Comparison of ENCODE assay signal across 17 cellular contexts in genomic region chr15:84659904-84660781, GRCh38. TPM values are rescaled to one million over a fixed set of nuclear protein-coding genes. Genes with fewer than 3 reads are reported as not detected.
DNase-seq lines count a peak whose midpoint lies in the region; ATAC-seq and TF ChIP-seq lines count a peak whose summit lies in the region.
"Had no signal": no experiment of that assay in that cellular context is flagged by ENCODE, and none has a peak within 500 bp of the region (broad histone marks: within the 10 kb centered on the region; RNA-seq: fewer than 3 reads in every experiment).

No MANE protein-coding gene starts in this region.

- intact Hi-C loops in activated B cell treated with CpG ODN at 0.5 μM for 24 hours (cut with micrococcal nuclease) = loop anchor here (10.0 kb wide), 1 partner anchor 385 kb away; no protein-coding TSS in a partner anchor

- H3K27me3 Mint-ChIP-seq in activated B cell treated with CpG ODN at 0.5 μM for 24 hours (no peaks in the 10 kb centered on the region), nephron (ENCODE audit: low read depth) (no peaks in the 10 kb centered on the region)

- no peaks in the 10 kb centered on the region for H3K9me3 Mint-ChIP-seq in activated B cell treated with CpG ODN at 0.5 μM for 24 hours
- H3K9me3 Mint-ChIP-seq in nephron = no peaks in the 10 kb centered on the region

- H3K36me3 Mint-ChIP-seq in activated B cell treated with CpG ODN at 0.5 μM for 24 hours (ENCODE audit: low read depth) (peaks cover 11% of the 10 kb centered on the region), nephron (ENCODE audit: low read depth) (peaks cover 17% of the 10 kb centered on the region)

- peaks cover under 1% of the 10 kb centered on the region; the same call in 1 of the 2 replicates for H3K36me3 ChIP-seq in H7 (replicated peaks; ENCODE audit: control insufficient read depth, insufficient read depth, low read length)
- H3K36me3 ChIP-seq: upper lobe of right lung had no signal

- H3K27me3 ChIP-seq in H7 (ENCODE audit: control insufficient read depth, insufficient read depth, low read length) = peaks cover 10% of the 10 kb centered on the region
- H3K27me3 ChIP-seq: right atrium auricular region, upper lobe of right lung had no signal

- peaks cover 30% of the 10 kb centered on the region for H3K4me1 Mint-ChIP-seq in activated B cell treated with CpG ODN at 0.5 μM for 24 hours
- H3K4me1 Mint-ChIP-seq in nephron = peaks cover 13% of the 10 kb centered on the region

- no peak for TF ChIP-seq CTCF in activated B cell treated with CpG ODN at 0.5 μM for 24 hours (IDR thresholded peaks at IDR 0.05)
- no peak for TF ChIP-seq CTCF in nephron (IDR thresholded peaks at IDR 0.05; ENCODE audit: unreplicated experiment in 3 of 3)

- no peak overlapping the region for H3K4me3 ChIP-seq in H7 (ENCODE audit: insufficient read depth, low read depth, low read length)
- H3K4me3 ChIP-seq: PC-9, right atrium auricular region, upper lobe of right lung had no signal

- CTCF ChIA-PET in activated B cell treated with CpG ODN at 0.5 μM for 24 hours (lab: Charles Lee) = interaction anchor here (0.7 to 1.8 kb wide), 2 partner anchors 19 to 72 kb away, joined by 3 to 6 read pairs; no protein-coding TSS in a partner anchor

- H3K27ac Mint-ChIP-seq in activated B cell treated with CpG ODN at 0.5 μM for 24 hours (peak overlapping the region; percentile 35), nephron (peak overlapping the region in 1 of 3 experiments; percentile 21)

- POLR2A ChIA-PET in activated B cell treated with CpG ODN at 0.5 μM for 24 hours (lab: Charles Lee) = interaction anchor here (0.7 to 2.5 kb wide), 5 partner anchors 29 to 75 kb away, joined by 3 to 21 read pairs (median 6); no protein-coding TSS in a partner anchor

- no peak for ATAC-seq in activated B cell treated with CpG ODN at 0.5 μM for 24 hours (ENCODE audit: low read depth)
- ATAC-seq: activated CD4-positive, CD25-positive, alpha-beta regulatory T cell treated with anti-CD3 and anti-CD28 coated beads, Interleukin-2, amount 50 U/mL, for 24 hours; upper lobe of right lung had no signal

- H3K4me3 Mint-ChIP-seq in activated B cell treated with CpG ODN at 0.5 μM for 24 hours (peak overlapping the region; percentile 41), nephron (peak overlapping the region; percentile 24 to 69 (median 47))

- DNase-seq in activated T-cell treated with anti-CD3 and anti-CD28 coated beads, Interleukin-2, amount 50 U/mL, for 1 hour = peak; percentile 5
- DNase-seq in activated T-cell treated with anti-CD3 and anti-CD28 coated beads for 4 hours (no peak), H7 (peak; percentile 21), activated B cell treated with CpG ODN at 0.5 μM for 24 hours (no peak), NCI-H446 (lab: John Stamatoyannopoulos, UW) (no peak), activated gamma-delta T cell (lab: John Stamatoyannopoulos, UW) (no peak), hypothalamus (lab: John Stamatoyannopoulos, UW) (no peak)
- DNase-seq: ACHN; midbrain; NCI-H2029; NCI-H510A treated with DMSO at 0.1 percent for 48 hours; PC-9; stimulated activated naive CD4-positive, alpha-beta T cell treated with Interleukin-2 at 50 U/mL for 16 hours; upper lobe of right lung had no signal

RNA-seq across cellular contexts. Expression of gene NMB, which starts 2.1 kb away (rescaled TPM):
- 13.5 and 19.4 TPM in 2 replicates for total RNA-seq in H7 (2014; rRNA removed; shearing (Covaris generic))
- total RNA-seq in activated B cell treated with CpG ODN at 0.5 μM for 24 hours = 2.9 and 3.8 TPM in 2 replicates

RNA-seq across cellular contexts. Expression of gene WDR73, which starts 6.1 kb away (rescaled TPM):
- 13.6 and 17.7 TPM in 2 replicates for total RNA-seq in H7 (2014; rRNA removed; shearing (Covaris generic))
- total RNA-seq in activated B cell treated with CpG ODN at 0.5 μM for 24 hours = 34.9 and 38.9 TPM in 2 replicates

RNA-seq across cellular contexts. Expression of gene SEC11A, which starts 55.8 kb away (rescaled TPM):
- total RNA-seq in H7 (2014; rRNA removed; shearing (Covaris generic)) = 153 and 187 TPM in 2 replicates
- total RNA-seq in activated B cell treated with CpG ODN at 0.5 μM for 24 hours = 68.9 and 71.2 TPM in 2 replicates

RNA-seq across cellular contexts. Expression of gene ZSCAN2, which starts 59.3 kb away (rescaled TPM):
- 61.5 and 64.8 TPM in 2 replicates for total RNA-seq in H7 (2014; rRNA removed; shearing (Covaris generic))
- 16.0 and 18.7 TPM in 2 replicates for total RNA-seq in activated B cell treated with CpG ODN at 0.5 μM for 24 hours

Comparison
In these comparisons a context has a peak if more than half of its experiments do, and no peak if none do; other contexts are left out.
1. DNase-seq: peak in activated T-cell treated with anti-CD3 and anti-CD28 coated beads, Interleukin-2, amount 50 U/mL, for 1 hour (single experiment) and H7 (single experiment); none in activated T-cell treated with anti-CD3 and anti-CD28 coated beads for 4 hours (single experiment), activated B cell treated with CpG ODN at 0.5 μM for 24 hours (single experiment), NCI-H446 (0 of 2), activated gamma-delta T cell (single experiment) and hypothalamus (0 of 51).